Comparison of ENCODE assay signal across 9 cellular contexts in the genomic region with DNA sequence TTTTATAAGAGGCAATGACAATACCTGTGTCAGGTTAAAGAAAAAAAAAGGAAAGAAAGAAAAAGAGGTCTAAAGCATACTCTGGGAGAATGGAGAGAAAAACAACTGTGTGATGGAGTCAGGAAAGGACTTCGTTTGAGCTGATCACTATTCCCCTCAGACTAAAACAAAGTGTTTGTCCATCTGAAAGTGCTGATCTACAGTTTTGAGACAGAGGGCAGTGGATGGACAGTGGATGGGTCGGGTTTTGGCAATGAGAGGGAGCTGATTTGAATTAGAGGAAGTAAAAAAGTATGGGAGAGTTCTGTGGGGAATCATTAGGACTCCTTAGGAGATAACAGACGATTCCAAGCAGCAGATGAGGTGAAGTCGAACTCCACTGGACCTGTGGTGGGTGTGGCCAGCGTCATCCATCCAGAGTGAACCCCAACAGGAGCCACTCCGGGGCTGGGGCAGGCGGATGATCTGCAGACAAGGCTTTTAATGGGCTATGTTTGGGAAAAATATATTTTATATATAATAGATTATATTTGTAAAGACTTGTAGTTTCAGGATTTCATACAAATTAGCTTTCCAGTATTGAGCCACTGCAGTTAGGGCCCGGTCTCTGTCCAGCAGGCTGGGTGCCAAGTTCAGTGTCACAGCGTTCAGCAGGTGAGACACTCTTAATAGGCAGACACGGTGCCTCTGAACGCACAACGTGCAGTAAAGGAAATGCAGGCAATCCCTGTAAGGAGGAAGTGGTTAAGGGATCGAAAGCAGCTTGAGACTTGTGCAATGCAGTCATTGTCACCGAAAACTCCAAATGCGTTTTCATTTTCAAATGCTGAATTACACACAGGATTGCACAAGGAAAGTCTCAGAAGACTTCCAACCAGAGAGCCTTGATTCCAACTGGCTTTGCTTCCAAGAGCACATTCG.
A peak's percentile ranks its signal among the peaks of the same experiment; 100 is the strongest.
DNase-seq lines count a peak whose midpoint lies in the region; TF ChIP-seq lines count a peak whose summit lies in the region.
"Had no signal": no experiment of that assay in that cellular context is flagged by ENCODE, and none has a peak within 500 bp of the region (broad histone marks: within the 10 kb centered on the region; RNA-seq: fewer than 3 reads in every experiment).

No MANE protein-coding gene starts in this region.

- H3F3A ChIP-seq in MM.1S (ENCODE audit: insufficient read depth, low read length) = peaks cover 31% of the 10 kb centered on the region

- no peaks in the 10 kb centered on the region for H3K9me3 ChIP-seq in MM.1S (replicated peaks; ENCODE audit: insufficient read depth, low read length)
- H3K9me3 ChIP-seq: tibial nerve had no signal

- no peaks in the 10 kb centered on the region for H4K20me1 ChIP-seq in MM.1S (ENCODE audit: insufficient read depth, low read length)

- no peaks in the 10 kb centered on the region for H3K27me3 ChIP-seq in MM.1S (replicated peaks; ENCODE audit: insufficient read depth, low read length)
- H3K27me3 ChIP-seq: tibial nerve had no signal

- no peaks in the 10 kb centered on the region for H3K36me3 ChIP-seq in MM.1S (replicated peaks; ENCODE audit: insufficient read depth, low read length)
- H3K36me3 ChIP-seq: tibial nerve had no signal

- no peaks in the 10 kb centered on the region for H3K79me2 ChIP-seq in MM.1S (ENCODE audit: low read length)

- H3K4me2 ChIP-seq in MM.1S (ENCODE audit: low read depth, low read length) = peak overlapping the region; percentile 80

- no peak overlapping the region; the same call in 1 of the 2 replicates for H3K9ac ChIP-seq in MM.1S (ENCODE audit: low read length)

- no peaks in the 10 kb centered on the region; the same call in 1 of the 2 replicates for H3K27me3 Mint-ChIP-seq in HFFc6 (ENCODE audit: insufficient read depth)

- no peaks in the 10 kb centered on the region for H3K36me3 Mint-ChIP-seq in HFFc6 (ENCODE audit: low read depth)

- peak overlapping the region; percentile 76 for H3K27ac Mint-ChIP-seq in HFFc6

- peak overlapping the region; percentile 47 for H3K4me3 ChIP-seq in MM.1S (ENCODE audit: low read length)

- no peak overlapping the region for H2AFZ ChIP-seq in MM.1S (ENCODE audit: low read length)

- H3K9me2 ChIP-seq in MM.1S (replicated peaks; ENCODE audit: insufficient read depth, low read length) = no peaks in the 10 kb centered on the region

- peaks cover 41% of the 10 kb centered on the region for H3K4me1 Mint-ChIP-seq in HFFc6 (ENCODE audit: low read depth)

- H3K9me3 Mint-ChIP-seq in HFFc6 = no peaks in the 10 kb centered on the region

- H3K4me1 ChIP-seq in MM.1S (ENCODE audit: low read length) = peaks cover 41% of the 10 kb centered on the region

- DNase-seq in NCI-H2081 (lab: John Stamatoyannopoulos, UW) = peak; percentile 16 to 62
- no peak for DNase-seq in NCI-H2081 treated with DMSO at 0.1 percent for 48 hours (lab: John Stamatoyannopoulos, UW)
- DNase-seq in HFFc6 = peak; percentile 24
- DNase-seq in MM.1S = peak; percentile 98
- peak; percentile 39 to 50 for DNase-seq in activated CD4-positive, alpha-beta T cell treated with anti-CD3 and anti-CD28 coated beads, Interleukin-2, amount 50 U/mL, for 48 hours
- peak; percentile 16 for DNase-seq in fibroblast of the conjunctiva (ENCODE audit: low read depth)
- peak; percentile 58 for DNase-seq in stimulated activated CD4-positive, alpha-beta T cell treated with anti-CD3 and anti-CD28 coated beads, Interleukin-1b, Interleukin-23, amount 100 ng/mL, for 48 hours
- no peak for DNase-seq in NCI-H1436 (lab: John Stamatoyannopoulos, UW)

- H3K27ac ChIP-seq in MM.1S (ENCODE audit: low read length) = peak overlapping the region; percentile 41; the same call in 1 of the 2 replicates
- H3K27ac ChIP-seq: tibial nerve had no signal

- TF ChIP-seq CTCF in HFFc6 (IDR thresholded peaks at IDR 0.05) = no peak
- peak; percentile 4; the same call in 1 of the 2 replicates for TF ChIP-seq CTCF in MM.1S (IDR thresholded peaks at IDR 0.05; ENCODE audit: low read length)

- H3K4me3 Mint-ChIP-seq in HFFc6 = peak overlapping the region; percentile 78

Comparison
In these comparisons a context has a peak if more than half of its experiments do, and no peak if none do; other contexts are left out.
1. DNase-seq: peak in NCI-H2081 (2 of 2), HFFc6 (single experiment), MM.1S (single experiment), activated CD4-positive, alpha-beta T cell treated with anti-CD3 and anti-CD28 coated beads, Interleukin-2, amount 50 U/mL, for 48 hours (2 of 2), fibroblast of the conjunctiva (single experiment) and stimulated activated CD4-positive, alpha-beta T cell treated with anti-CD3 and anti-CD28 coated beads, Interleukin-1b, Interleukin-23, amount 100 ng/mL, for 48 hours (single experiment); none in NCI-H2081 treated with DMSO at 0.1 percent for 48 hours (single experiment) and NCI-H1436 (single experiment).